ENCODE assay signal across 21 cellular contexts in the genomic region with DNA sequence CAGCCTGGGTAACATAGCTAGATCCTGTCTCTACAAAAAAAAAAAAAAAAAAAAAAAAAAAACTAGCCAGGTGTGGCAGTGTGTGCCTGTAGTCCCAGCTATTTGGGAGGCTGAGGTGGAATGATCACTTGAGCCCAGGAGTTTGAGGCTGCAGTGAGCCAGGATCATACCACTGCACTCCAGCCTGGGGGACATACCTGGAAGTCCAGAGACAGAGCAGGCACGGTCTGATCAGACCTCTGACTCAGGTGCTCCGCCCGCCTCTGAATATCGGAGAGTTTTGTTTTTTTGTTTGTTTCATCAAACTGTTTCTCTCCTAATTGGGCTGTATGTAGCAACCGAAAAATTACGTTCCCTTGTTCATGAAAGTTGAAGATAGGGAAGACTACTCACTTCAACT.
"Had no signal": no experiment of that assay in that cellular context is flagged by ENCODE, and none has a peak within 500 bp of the region (broad histone marks: within the 10 kb centered on the region; RNA-seq: fewer than 3 reads in every experiment).

No MANE protein-coding gene starts in this region.

- H3K4me3 Mint-ChIP-seq: activated naive CD8-positive, alpha-beta T cell treated with anti-CD3 and anti-CD28 coated beads, Interleukin-2, amount 10 ng/mL, durations not matched to agents 7 days and 5 days; activated T-cell treated with anti-CD3 and anti-CD28 coated beads, Interleukin-2, amount 50 U/mL, for 24 hours had no signal

- H3K27me3 ChIP-seq: esophagus squamous epithelium, gastrocnemius medialis, stomach, suprapubic skin, tibial nerve, vagina had no signal

- H3K27ac Mint-ChIP-seq: activated naive CD8-positive, alpha-beta T cell treated with anti-CD3 and anti-CD28 coated beads, Interleukin-2, amount 10 ng/mL, durations not matched to agents 7 days and 5 days had no signal

- H3K9me3 Mint-ChIP-seq: activated naive CD8-positive, alpha-beta T cell treated with anti-CD3 and anti-CD28 coated beads, Interleukin-2, amount 10 ng/mL, durations not matched to agents 7 days and 5 days; activated T-cell treated with anti-CD3 and anti-CD28 coated beads, Interleukin-2, amount 50 U/mL, for 24 hours had no signal

- H3K27ac ChIP-seq: coronary artery, esophagus squamous epithelium, parathyroid adenoma, suprapubic skin, vagina had no signal

- H3K4me1 ChIP-seq: parathyroid adenoma had no signal

- H2AFZ ChIP-seq: parathyroid adenoma had no signal

- H3K9ac ChIP-seq: parathyroid adenoma had no signal

- H3K4me3 ChIP-seq: coronary artery, esophagus squamous epithelium, gastrocnemius medialis, stomach, suprapubic skin, tibial nerve, vagina had no signal

- ATAC-seq: gastrocnemius medialis, left cardiac atrium had no signal

- H3K27me3 Mint-ChIP-seq: activated naive CD8-positive, alpha-beta T cell treated with anti-CD3 and anti-CD28 coated beads, Interleukin-2, amount 10 ng/mL, durations not matched to agents 7 days and 5 days; activated T-cell treated with anti-CD3 and anti-CD28 coated beads, Interleukin-2, amount 50 U/mL, for 24 hours had no signal

- DNase-seq: activated CD4-positive, alpha-beta T cell treated with anti-CD3 and anti-CD28 coated beads, Interleukin-2, amount 50 U/mL, for 4 hours; activated CD8-positive, alpha-beta memory T cell treated with anti-CD3 and anti-CD28 coated beads for 24 hours; activated CD8-positive, alpha-beta memory T cell treated with anti-CD3 and anti-CD28 coated beads, Interleukin-2, amount 50 U/mL, for 4 hours; activated naive CD4-positive, alpha-beta T cell treated with Interleukin-2 at 50 U/mL for 16 hours; activated naive CD8-positive, alpha-beta T cell treated with anti-CD3 and anti-CD28 coated beads, Interleukin-2, amount 10 ng/mL, durations not matched to agents 7 days and 5 days; activated T-cell treated with anti-CD3 and anti-CD28 coated beads, Interleukin-2, amount 50 U/mL, for 24 hours; amygdala; cerebellar nuclear complex; esophagus squamous epithelium; gastrocnemius medialis; hypothalamus; left cardiac atrium; nucleus accumbens; stimulated activated CD4-positive, alpha-beta T cell treated with anti-CD3 and anti-CD28 coated beads, Interleukin-4, amount 100 ng/mL, for 1 hour; stomach; T-helper 9 cell had no signal

- H3K79me2 ChIP-seq: parathyroid adenoma had no signal

- H3K36me3 ChIP-seq: esophagus squamous epithelium, gastrocnemius medialis, stomach, suprapubic skin, tibial nerve, vagina had no signal
